Comparison of ENCODE assay signal across 1 cellular context in the genomic region with DNA sequence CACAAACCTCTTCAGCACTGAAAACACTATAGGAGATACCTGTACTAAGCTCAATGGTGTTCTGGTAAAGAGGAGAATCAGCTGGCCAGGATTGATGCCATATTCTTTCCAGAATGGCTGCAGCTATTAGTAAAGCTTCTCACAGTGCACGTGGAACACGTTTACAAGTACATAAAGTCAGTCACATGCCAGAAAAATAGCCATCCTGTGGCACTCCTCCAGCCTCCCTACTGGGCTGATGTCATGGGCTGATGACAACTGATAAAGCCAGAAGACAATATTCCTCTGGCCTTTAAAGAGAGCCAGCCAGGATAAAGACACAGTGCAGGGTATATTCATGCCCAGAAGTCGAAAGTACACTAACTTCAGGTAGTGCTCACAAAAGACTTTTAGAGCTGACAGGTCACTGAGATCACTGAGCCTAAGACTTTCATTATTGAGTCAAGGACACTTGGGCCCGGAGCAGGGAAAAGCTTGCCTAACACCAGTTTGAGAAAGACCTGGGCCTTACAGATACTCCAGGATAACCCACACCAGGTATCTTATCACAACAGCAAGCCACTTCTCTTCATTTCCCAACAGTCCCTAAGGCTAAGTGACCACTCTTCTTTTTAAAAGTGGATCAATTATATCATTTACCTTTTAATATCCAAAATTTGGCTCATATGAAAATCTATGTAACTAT.
A peak's percentile ranks its signal among the peaks of the same experiment; 100 is the strongest.
TF ChIP-seq lines count a peak whose summit lies in the region.

No MANE protein-coding gene starts in this region.

TF ChIP-seq in K562, 482 proteins besides CTCF, POLR2A, EP300 and RAD21 (continued from another document and continues in another):
- no peak for TF ChIP-seq ZNF23 (CRISPR knock-in tag; IDR thresholded peaks at IDR 0.05)
- no peak for TF ChIP-seq MCM7 (IDR thresholded peaks at IDR 0.05)
- TF ChIP-seq SMARCA5 (IDR thresholded peaks at IDR 0.05) = no peak
- peak; percentile 37; the same call in 1 of the 2 replicates for TF ChIP-seq CXXC5 (CRISPR knock-in tag; IDR thresholded peaks at IDR 0.05)
- TF ChIP-seq ZNF165 (CRISPR knock-in tag; IDR thresholded peaks at IDR 0.05; ENCODE audit: borderline replicate concordance) = no peak
- TF ChIP-seq DPF2 (IDR thresholded peaks at IDR 0.05) = peak; percentile 77
- no peak for TF ChIP-seq KLF10 (CRISPR knock-in tag; IDR thresholded peaks at IDR 0.05)
- TF ChIP-seq SREBF1 (IDR thresholded peaks at IDR 0.05; ENCODE audit: borderline replicate concordance, low read depth, low read length) = no peak
- TF ChIP-seq, protein P1, sequence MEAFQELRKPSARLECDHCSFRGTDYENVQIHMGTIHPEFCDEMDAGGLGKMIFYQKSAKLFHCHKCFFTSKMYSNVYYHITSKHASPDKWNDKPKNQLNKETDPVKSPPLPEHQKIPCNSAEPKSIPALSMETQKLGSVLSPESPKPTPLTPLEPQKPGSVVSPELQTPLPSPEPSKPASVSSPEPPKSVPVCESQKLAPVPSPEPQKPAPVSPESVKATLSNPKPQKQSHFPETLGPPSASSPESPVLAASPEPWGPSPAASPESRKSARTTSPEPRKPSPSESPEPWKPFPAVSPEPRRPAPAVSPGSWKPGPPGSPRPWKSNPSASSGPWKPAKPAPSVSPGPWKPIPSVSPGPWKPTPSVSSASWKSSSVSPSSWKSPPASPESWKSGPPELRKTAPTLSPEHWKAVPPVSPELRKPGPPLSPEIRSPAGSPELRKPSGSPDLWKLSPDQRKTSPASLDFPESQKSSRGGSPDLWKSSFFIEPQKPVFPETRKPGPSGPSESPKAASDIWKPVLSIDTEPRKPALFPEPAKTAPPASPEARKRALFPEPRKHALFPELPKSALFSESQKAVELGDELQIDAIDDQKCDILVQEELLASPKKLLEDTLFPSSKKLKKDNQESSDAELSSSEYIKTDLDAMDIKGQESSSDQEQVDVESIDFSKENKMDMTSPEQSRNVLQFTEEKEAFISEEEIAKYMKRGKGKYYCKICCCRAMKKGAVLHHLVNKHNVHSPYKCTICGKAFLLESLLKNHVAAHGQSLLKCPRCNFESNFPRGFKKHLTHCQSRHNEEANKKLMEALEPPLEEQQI (IDR thresholded peaks at IDR 0.05) = no peak; the same call in 1 of the 2 replicates
- TF ChIP-seq, protein P2, sequence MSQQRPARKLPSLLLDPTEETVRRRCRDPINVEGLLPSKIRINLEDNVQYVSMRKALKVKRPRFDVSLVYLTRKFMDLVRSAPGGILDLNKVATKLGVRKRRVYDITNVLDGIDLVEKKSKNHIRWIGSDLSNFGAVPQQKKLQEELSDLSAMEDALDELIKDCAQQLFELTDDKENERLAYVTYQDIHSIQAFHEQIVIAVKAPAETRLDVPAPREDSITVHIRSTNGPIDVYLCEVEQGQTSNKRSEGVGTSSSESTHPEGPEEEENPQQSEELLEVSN (IDR thresholded peaks at IDR 0.05; ENCODE audit: borderline replicate concordance in 1 of 2, extremely low read depth in 1 of 2, insufficient read depth in 1 of 2, insufficient read length in 1 of 2, low read depth in 1 of 2, low read length in 1 of 2, poor library complexity in 1 of 2, severe bottlenecking in 1 of 2) = no peak
- 0 out of 2 replicates have a peak, but pooled peaks have one; percentile 29 for TF ChIP-seq BACH1 (tag; IDR thresholded peaks at IDR 0.05)
- no peak for TF ChIP-seq SIN3A (IDR thresholded peaks at IDR 0.05; ENCODE audit: borderline replicate concordance in 2 of 2, control insufficient read depth in 1 of 2, low read depth in 2 of 2, low read length in 2 of 2)
- TF ChIP-seq ATF1 (CRISPR knock-in tag; IDR thresholded peaks at IDR 0.05) = no peak
- peak; percentile 72 for TF ChIP-seq ATF1 (tag; IDR thresholded peaks at IDR 0.05)
- TF ChIP-seq, protein P3, sequence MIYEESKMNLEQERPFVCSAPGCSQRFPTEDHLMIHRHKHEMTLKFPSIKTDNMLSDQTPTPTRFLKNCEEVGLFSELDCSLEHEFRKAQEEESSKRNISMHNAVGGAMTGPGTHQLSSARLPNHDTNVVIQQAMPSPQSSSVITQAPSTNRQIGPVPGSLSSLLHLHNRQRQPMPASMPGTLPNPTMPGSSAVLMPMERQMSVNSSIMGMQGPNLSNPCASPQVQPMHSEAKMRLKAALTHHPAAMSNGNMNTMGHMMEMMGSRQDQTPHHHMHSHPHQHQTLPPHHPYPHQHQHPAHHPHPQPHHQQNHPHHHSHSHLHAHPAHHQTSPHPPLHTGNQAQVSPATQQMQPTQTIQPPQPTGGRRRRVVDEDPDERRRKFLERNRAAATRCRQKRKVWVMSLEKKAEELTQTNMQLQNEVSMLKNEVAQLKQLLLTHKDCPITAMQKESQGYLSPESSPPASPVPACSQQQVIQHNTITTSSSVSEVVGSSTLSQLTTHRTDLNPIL (CRISPR knock-in tag; IDR thresholded peaks at IDR 0.05) = no peak
- no peak for TF ChIP-seq ETS2 (tag; IDR thresholded peaks at IDR 0.05; ENCODE audit: borderline replicate concordance, poor library complexity, severe bottlenecking)
- TF ChIP-seq TCF7 (IDR thresholded peaks at IDR 0.05; ENCODE audit: borderline replicate concordance) = no peak
- no peak for TF ChIP-seq ZKSCAN1 (IDR thresholded peaks at IDR 0.05; ENCODE audit: low read depth, low read length)
- 0 out of 2 replicates have a peak, but pooled peaks have one; percentile 48 for TF ChIP-seq ZNF644 (tag; IDR thresholded peaks at IDR 0.05; ENCODE audit: low read depth)
- TF ChIP-seq ZNF224 (CRISPR knock-in tag; IDR thresholded peaks at IDR 0.05) = no peak
- peak; percentile 81 to 84; a peak in 3 of 4 replicates for TF ChIP-seq FOXK2 (conservative IDR thresholded peaks at IDR 0.05 in 1 of 2, IDR thresholded peaks at IDR 0.05 in 1 of 2; ENCODE audit: low read depth in 2 of 2)
- TF ChIP-seq IFI16 (CRISPR knock-in tag; IDR thresholded peaks at IDR 0.05) = no peak
- TF ChIP-seq, protein P4, sequence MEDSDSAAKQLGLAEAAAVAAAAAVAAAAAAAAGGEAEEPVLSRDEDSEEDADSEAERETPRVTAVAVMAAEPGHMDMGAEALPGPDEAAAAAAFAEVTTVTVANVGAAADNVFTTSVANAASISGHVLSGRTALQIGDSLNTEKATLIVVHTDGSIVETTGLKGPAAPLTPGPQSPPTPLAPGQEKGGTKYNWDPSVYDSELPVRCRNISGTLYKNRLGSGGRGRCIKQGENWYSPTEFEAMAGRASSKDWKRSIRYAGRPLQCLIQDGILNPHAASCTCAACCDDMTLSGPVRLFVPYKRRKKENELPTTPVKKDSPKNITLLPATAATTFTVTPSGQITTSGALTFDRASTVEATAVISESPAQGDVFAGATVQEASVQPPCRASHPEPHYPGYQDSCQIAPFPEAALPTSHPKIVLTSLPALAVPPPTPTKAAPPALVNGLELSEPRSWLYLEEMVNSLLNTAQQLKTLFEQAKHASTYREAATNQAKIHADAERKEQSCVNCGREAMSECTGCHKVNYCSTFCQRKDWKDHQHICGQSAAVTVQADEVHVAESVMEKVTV (CRISPR knock-in tag; IDR thresholded peaks at IDR 0.05) = no peak
- no peak for TF ChIP-seq EHMT2 (IDR thresholded peaks at IDR 0.05)
- no peak; the same call in 1 of the 2 replicates for TF ChIP-seq MYBL2 (IDR thresholded peaks at IDR 0.05; ENCODE audit: low read depth)
- no peak for TF ChIP-seq MYBL2 (CRISPR knock-in tag; IDR thresholded peaks at IDR 0.05; ENCODE audit: borderline replicate concordance)
- TF ChIP-seq NR2F6 (CRISPR knock-in tag; IDR thresholded peaks at IDR 0.05) = no peak
- no peak for TF ChIP-seq YBX1 (IDR thresholded peaks at IDR 0.05)
- TF ChIP-seq TAF1 (IDR thresholded peaks at IDR 0.05; ENCODE audit: control insufficient read depth, extremely low read depth, insufficient read depth, low read length, severe bottlenecking) = no peak
- TF ChIP-seq, protein P5, sequence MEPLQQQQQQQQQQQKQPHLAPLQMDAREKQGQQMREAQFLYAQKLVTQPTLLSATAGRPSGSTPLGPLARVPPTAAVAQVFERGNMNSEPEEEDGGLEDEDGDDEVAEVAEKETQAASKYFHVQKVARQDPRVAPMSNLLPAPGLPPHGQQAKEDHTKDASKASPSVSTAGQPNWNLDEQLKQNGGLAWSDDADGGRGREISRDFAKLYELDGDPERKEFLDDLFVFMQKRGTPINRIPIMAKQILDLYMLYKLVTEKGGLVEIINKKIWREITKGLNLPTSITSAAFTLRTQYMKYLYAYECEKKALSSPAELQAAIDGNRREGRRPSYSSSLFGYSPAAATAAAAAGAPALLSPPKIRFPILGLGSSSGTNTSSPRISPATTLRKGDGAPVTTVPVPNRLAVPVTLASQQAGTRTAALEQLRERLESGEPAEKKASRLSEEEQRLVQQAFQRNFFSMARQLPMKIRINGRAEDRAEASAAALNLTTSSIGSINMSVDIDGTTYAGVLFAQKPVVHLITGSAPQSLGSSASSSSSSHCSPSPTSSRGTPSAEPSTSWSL (CRISPR knock-in tag; IDR thresholded peaks at IDR 0.05; ENCODE audit: borderline replicate concordance) = no peak
- no peak for TF ChIP-seq ZNF551 (CRISPR knock-in tag; IDR thresholded peaks at IDR 0.05)
- TF ChIP-seq ZNF668 (CRISPR knock-in tag; IDR thresholded peaks at IDR 0.05) = no peak
- no peak for TF ChIP-seq ZNF584 (CRISPR knock-in tag; IDR thresholded peaks at IDR 0.05; ENCODE audit: low read depth)
- no peak for TF ChIP-seq ILK (tag; IDR thresholded peaks at IDR 0.05; ENCODE audit: borderline replicate concordance, low read depth)
- no peak for TF ChIP-seq DNMT1 (IDR thresholded peaks at IDR 0.05)
- no peak for TF ChIP-seq KDM5B (IDR thresholded peaks at IDR 0.05; ENCODE audit: insufficient replicate concordance, low read depth, low read length)
- TF ChIP-seq, protein P6, sequence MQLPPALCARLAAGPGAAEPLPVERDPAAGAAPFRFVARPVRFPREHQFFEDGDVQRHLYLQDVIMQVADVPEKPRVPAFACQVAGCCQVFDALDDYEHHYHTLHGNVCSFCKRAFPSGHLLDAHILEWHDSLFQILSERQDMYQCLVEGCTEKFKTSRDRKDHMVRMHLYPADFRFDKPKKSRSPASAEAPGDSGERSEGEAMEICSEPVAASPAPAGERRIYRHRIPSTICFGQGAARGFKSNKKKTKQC (CRISPR knock-in tag; IDR thresholded peaks at IDR 0.05) = no peak
- no peak for TF ChIP-seq ZNF780A (CRISPR knock-in tag; IDR thresholded peaks at IDR 0.05)
- TF ChIP-seq, protein P7, sequence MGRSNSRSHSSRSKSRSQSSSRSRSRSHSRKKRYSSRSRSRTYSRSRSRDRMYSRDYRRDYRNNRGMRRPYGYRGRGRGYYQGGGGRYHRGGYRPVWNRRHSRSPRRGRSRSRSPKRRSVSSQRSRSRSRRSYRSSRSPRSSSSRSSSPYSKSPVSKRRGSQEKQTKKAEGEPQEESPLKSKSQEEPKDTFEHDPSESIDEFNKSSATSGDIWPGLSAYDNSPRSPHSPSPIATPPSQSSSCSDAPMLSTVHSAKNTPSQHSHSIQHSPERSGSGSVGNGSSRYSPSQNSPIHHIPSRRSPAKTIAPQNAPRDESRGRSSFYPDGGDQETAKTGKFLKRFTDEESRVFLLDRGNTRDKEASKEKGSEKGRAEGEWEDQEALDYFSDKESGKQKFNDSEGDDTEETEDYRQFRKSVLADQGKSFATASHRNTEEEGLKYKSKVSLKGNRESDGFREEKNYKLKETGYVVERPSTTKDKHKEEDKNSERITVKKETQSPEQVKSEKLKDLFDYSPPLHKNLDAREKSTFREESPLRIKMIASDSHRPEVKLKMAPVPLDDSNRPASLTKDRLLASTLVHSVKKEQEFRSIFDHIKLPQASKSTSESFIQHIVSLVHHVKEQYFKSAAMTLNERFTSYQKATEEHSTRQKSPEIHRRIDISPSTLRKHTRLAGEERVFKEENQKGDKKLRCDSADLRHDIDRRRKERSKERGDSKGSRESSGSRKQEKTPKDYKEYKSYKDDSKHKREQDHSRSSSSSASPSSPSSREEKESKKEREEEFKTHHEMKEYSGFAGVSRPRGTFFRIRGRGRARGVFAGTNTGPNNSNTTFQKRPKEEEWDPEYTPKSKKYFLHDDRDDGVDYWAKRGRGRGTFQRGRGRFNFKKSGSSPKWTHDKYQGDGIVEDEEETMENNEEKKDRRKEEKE (IDR thresholded peaks at IDR 0.05; ENCODE audit: borderline replicate concordance in 1 of 2, control insufficient read depth in 1 of 2, low read depth in 2 of 2, low read length in 1 of 2) = no peak
- TF ChIP-seq HMG20B (CRISPR knock-in tag; IDR thresholded peaks at IDR 0.05) = no peak
- no peak for TF ChIP-seq C11orf30 (IDR thresholded peaks at IDR 0.05; ENCODE audit: low read depth)
- 0 out of 2 replicates have a peak, but pooled peaks have one; percentile 33 for TF ChIP-seq SMAD4 (CRISPR knock-in tag; conservative IDR thresholded peaks at IDR 0.05)
- TF ChIP-seq ZNF253 (CRISPR knock-in tag; conservative IDR thresholded peaks at IDR 0.05) = no peak
- TF ChIP-seq NCOA6 (IDR thresholded peaks at IDR 0.05) = no peak
- no peak for TF ChIP-seq POLR2AphosphoS2 (IDR thresholded peaks at IDR 0.05; ENCODE audit: low read length)
- no peak for TF ChIP-seq OTX1 (CRISPR knock-in tag; IDR thresholded peaks at IDR 0.05)
- TF ChIP-seq RBBP5 (IDR thresholded peaks at IDR 0.05; ENCODE audit: borderline replicate concordance, insufficient read depth, low read length, poor library complexity, severe bottlenecking) = no peak
- no peak for TF ChIP-seq HDAC8 (tag; IDR thresholded peaks at IDR 0.05)
- no peak for TF ChIP-seq POLR2G (IDR thresholded peaks at IDR 0.05; ENCODE audit: low read depth, low read length)
- peak; percentile 50; the same call in 1 of the 2 replicates for TF ChIP-seq SMARCA4 (IDR thresholded peaks at IDR 0.05)
- TF ChIP-seq SMAD3 (CRISPR knock-in tag; conservative IDR thresholded peaks at IDR 0.05) = no peak
- TF ChIP-seq, protein P8, sequence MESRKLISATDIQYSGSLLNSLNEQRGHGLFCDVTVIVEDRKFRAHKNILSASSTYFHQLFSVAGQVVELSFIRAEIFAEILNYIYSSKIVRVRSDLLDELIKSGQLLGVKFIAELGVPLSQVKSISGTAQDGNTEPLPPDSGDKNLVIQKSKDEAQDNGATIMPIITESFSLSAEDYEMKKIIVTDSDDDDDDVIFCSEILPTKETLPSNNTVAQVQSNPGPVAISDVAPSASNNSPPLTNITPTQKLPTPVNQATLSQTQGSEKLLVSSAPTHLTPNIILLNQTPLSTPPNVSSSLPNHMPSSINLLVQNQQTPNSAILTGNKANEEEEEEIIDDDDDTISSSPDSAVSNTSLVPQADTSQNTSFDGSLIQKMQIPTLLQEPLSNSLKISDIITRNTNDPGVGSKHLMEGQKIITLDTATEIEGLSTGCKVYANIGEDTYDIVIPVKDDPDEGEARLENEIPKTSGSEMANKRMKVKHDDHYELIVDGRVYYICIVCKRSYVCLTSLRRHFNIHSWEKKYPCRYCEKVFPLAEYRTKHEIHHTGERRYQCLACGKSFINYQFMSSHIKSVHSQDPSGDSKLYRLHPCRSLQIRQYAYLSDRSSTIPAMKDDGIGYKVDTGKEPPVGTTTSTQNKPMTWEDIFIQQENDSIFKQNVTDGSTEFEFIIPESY (CRISPR knock-in tag; IDR thresholded peaks at IDR 0.05) = no peak
- TF ChIP-seq ZZZ3 (IDR thresholded peaks at IDR 0.05) = no peak
- no peak for TF ChIP-seq ZNF184 (CRISPR knock-in tag; IDR thresholded peaks at IDR 0.05)
